In genomic region chr7:151876112-151876898, GRCh38 we compare ENCODE assay signal across 8 cellular contexts. TPM values are rescaled to one million over a fixed set of nuclear protein-coding genes. Genes with fewer than 3 reads are reported as not detected.
DNase-seq lines count a peak whose midpoint lies in the region; ATAC-seq and TF ChIP-seq lines count a peak whose summit lies in the region.

No MANE protein-coding gene starts in this region.

- no peak overlapping the region for H3K9ac ChIP-seq in parathyroid adenoma

- peaks cover 19% of the 10 kb centered on the region for H3K4me1 Mint-ChIP-seq in activated naive CD4-positive, alpha-beta T cell treated with anti-CD3 and anti-CD28 coated beads for 36 hours (ENCODE audit: low read depth)

- no peaks in the 10 kb centered on the region for H3K36me3 Mint-ChIP-seq in activated naive CD4-positive, alpha-beta T cell treated with anti-CD3 and anti-CD28 coated beads for 36 hours (ENCODE audit: low read depth)

- peaks cover 33% of the 10 kb centered on the region for H3K27me3 ChIP-seq in cardiac muscle cell
- no peaks in the 10 kb centered on the region for H3K27me3 ChIP-seq in parathyroid adenoma (ENCODE audit: control insufficient read depth, insufficient read depth, low read length)
- H3K27me3 ChIP-seq in thyroid gland = no peaks in the 10 kb centered on the region

- H3K9me3 Mint-ChIP-seq in activated naive CD4-positive, alpha-beta T cell treated with anti-CD3 and anti-CD28 coated beads for 36 hours = no peaks in the 10 kb centered on the region

- H3K9me3 ChIP-seq in cardiac muscle cell (ENCODE audit: low read depth) (no peaks in the 10 kb centered on the region), parathyroid adenoma (ENCODE audit: control insufficient read depth, low read length) (no peaks in the 10 kb centered on the region), thyroid gland (no peaks in the 10 kb centered on the region)

- H3K4me3 ChIP-seq in cardiac muscle cell = peak overlapping the region; percentile 49
- peak overlapping the region; percentile 70 for H3K4me3 ChIP-seq in parathyroid adenoma (ENCODE audit: low read depth, low read length)
- H3K4me3 ChIP-seq in thyroid gland (replicated peaks in 1 of 3) = peak overlapping the region; percentile 73 to 98 (median 86)

- H3K36me3 ChIP-seq in cardiac muscle cell (no peaks in the 10 kb centered on the region), parathyroid adenoma (ENCODE audit: control insufficient read depth, insufficient read depth, low read length) (no peaks in the 10 kb centered on the region), thyroid gland (no peaks in the 10 kb centered on the region)

- intact Hi-C loops in activated naive CD4-positive, alpha-beta T cell treated with anti-CD3 and anti-CD28 coated beads for 36 hours (cut with micrococcal nuclease) = loop anchor here (1.0 to 10.0 kb wide), 6 partner anchors 60 to 798 kb away; partner anchors contain the start of genes GALNT11 and XRCC2
- intact Hi-C loops in thyroid gland (cut with DNase I) = no loop called here

- peaks cover 5% of the 10 kb centered on the region for H3K4me1 ChIP-seq in cardiac muscle cell (ENCODE audit: low read depth)
- H3K4me1 ChIP-seq in parathyroid adenoma = no peaks in the 10 kb centered on the region
- H3K4me1 ChIP-seq in thyroid gland = peaks cover 14 to 15% of the 10 kb centered on the region in 2 donors

- 0 to 1% methylated on average over 20 to 27 of the region's 84 CpGs for WGBS in thyroid gland, 2 donors

- peak overlapping the region; percentile 95 for H2AFZ ChIP-seq in parathyroid adenoma

- peak overlapping the region; percentile 95 for H3K4me2 ChIP-seq in parathyroid adenoma (ENCODE audit: low read length)

- H3K27me3 Mint-ChIP-seq in activated naive CD4-positive, alpha-beta T cell treated with anti-CD3 and anti-CD28 coated beads for 36 hours (ENCODE audit: low read depth) = no peaks in the 10 kb centered on the region

- H3K27ac ChIP-seq in cardiac muscle cell = no peak overlapping the region
- peak overlapping the region; percentile 70 for H3K27ac ChIP-seq in parathyroid adenoma
- H3K27ac ChIP-seq in thyroid gland = peak overlapping the region; percentile 93 to 98 (median 94)

- DNase-seq in D341Med (ENCODE audit: low spot score) = peak; percentile 73
- DNase-seq in RKO (ENCODE audit: low spot score) = peak; percentile 69
- peak; percentile 67 for DNase-seq in activated naive CD4-positive, alpha-beta T cell treated with anti-CD3 and anti-CD28 coated beads for 36 hours
- DNase-seq in cardiac muscle cell (ENCODE audit: low read depth in 1 of 2, low spot score in 1 of 2) = peak; percentile 15 to 80
- DNase-seq in thyroid gland = peak; percentile 79 to 80
- no peak for DNase-seq in cortex of kidney (lab: John Stamatoyannopoulos, UW)

- peak overlapping the region; percentile 96 for H3K4me3 Mint-ChIP-seq in activated naive CD4-positive, alpha-beta T cell treated with anti-CD3 and anti-CD28 coated beads for 36 hours

- H3K79me2 ChIP-seq in parathyroid adenoma = no peaks in the 10 kb centered on the region

- TF ChIP-seq CTCF in cardiac muscle cell (IDR thresholded peaks at IDR 0.05; ENCODE audit: low read depth, low read length) = no peak
- no peak for TF ChIP-seq CTCF in parathyroid adenoma (IDR thresholded peaks at IDR 0.05)
- no peak for TF ChIP-seq CTCF in thyroid gland (IDR thresholded peaks at IDR 0.05)

- no peak for TF ChIP-seq POLR2A in thyroid gland (IDR thresholded peaks at IDR 0.05)

- ATAC-seq in HG03066 (IDR thresholded peaks at IDR 0.05; ENCODE audit: low read depth, unreplicated experiment) = peak; percentile 32

- peak overlapping the region; percentile 81 for H3K27ac Mint-ChIP-seq in activated naive CD4-positive, alpha-beta T cell treated with anti-CD3 and anti-CD28 coated beads for 36 hours

- CTCF ChIA-PET in activated naive CD4-positive, alpha-beta T cell treated with anti-CD3 and anti-CD28 coated beads for 36 hours (lab: Charles Lee) = interaction anchor here (0.5 to 2.2 kb wide), 6 partner anchors 7 to 517 kb away, joined by 3 to 9 read pairs (median 4); no protein-coding TSS in a partner anchor

RNA-seq across cellular contexts. Expression of gene PRKAG2, which starts 0.6 kb away (rescaled TPM):
- total RNA-seq in activated naive CD4-positive, alpha-beta T cell treated with anti-CD3 and anti-CD28 coated beads for 36 hours = 10 to 100 TPM; 16.9 to 18.7 TPM
- total RNA-seq in cardiac muscle cell (33.8 and 43.4 TPM in 2 replicates), thyroid gland (10 to 100 TPM; 19.5 to 30.8 (median 27.6) TPM)
- 85.3 and 114 TPM in 2 replicates for polyA plus RNA-seq in cardiac muscle cell
